In the genomic region with DNA sequence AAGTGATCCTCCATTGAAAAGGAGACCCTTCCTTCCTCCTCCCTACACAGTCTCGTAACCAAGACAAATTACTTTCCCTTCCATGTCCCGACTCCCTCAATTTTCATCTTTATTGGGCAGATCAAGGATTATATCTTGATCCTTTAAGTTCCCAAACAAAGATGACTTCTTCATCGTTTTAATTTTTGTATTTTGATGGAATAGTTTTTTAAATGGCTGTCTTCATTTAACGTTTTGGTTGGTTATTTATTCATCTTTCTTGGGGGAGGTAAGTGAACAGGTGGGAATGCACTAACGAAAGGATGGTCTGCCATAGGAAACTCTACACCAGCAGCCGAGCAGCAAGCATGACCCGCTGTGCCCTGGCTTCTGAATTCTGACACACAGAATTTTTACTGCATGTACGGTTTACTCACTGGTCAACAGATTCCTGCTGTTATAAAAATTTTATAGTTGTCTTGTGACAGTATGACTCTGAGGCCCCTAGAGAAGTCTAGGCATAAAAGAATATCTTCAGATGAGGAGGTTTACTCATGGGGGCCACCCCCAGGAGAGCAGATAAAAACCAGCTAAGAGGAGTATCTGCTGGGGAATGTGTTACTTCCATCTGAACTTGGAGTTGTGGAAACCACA, we compare ENCODE assay signal across 1 cellular context.
TF ChIP-seq lines count a peak whose summit lies in the region.

No MANE protein-coding gene starts in this region.

TF ChIP-seq in HEK293, 187 proteins besides CTCF, POLR2A, EP300 and RAD21 (continued from another document):
- TF ChIP-seq, protein P1, sequence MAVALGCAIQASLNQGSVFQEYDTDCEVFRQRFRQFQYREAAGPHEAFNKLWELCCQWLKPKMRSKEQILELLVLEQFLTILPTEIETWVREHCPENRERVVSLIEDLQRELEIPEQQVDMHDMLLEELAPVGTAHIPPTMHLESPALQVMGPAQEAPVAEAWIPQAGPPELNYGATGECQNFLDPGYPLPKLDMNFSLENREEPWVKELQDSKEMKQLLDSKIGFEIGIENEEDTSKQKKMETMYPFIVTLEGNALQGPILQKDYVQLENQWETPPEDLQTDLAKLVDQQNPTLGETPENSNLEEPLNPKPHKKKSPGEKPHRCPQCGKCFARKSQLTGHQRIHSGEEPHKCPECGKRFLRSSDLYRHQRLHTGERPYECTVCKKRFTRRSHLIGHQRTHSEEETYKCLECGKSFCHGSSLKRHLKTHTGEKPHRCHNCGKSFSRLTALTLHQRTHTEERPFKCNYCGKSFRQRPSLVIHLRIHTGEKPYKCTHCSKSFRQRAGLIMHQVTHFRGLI (tag by site-specific recombination; IDR thresholded peaks at IDR 0.05) = no peak
- TF ChIP-seq KLF7 (tag by site-specific recombination; IDR thresholded peaks at IDR 0.05; ENCODE audit: borderline replicate concordance) (no peak), HOXA7 (CRISPR knock-in tag; IDR thresholded peaks at IDR 0.05; ENCODE audit: borderline replicate concordance) (no peak), ZNF624 (tag by site-specific recombination; IDR thresholded peaks at IDR 0.05) (no peak), GFI1B (tag by site-specific recombination; IDR thresholded peaks at IDR 0.05) (no peak), ZNF664 (tag by site-specific recombination; IDR thresholded peaks at IDR 0.05) (no peak), SP7 (tag by site-specific recombination; IDR thresholded peaks at IDR 0.05) (no peak), SCRT2 (tag by site-specific recombination; IDR thresholded peaks at IDR 0.05) (peak; percentile 56; the same call in 1 of the 2 replicates), GLI2 (tag by site-specific recombination; IDR thresholded peaks at IDR 0.05; ENCODE audit: borderline replicate concordance, low read depth) (no peak), ZNF202 (tag by site-specific recombination; IDR thresholded peaks at IDR 0.05; ENCODE audit: borderline replicate concordance) (no peak), ZNF132 (tag by site-specific recombination; IDR thresholded peaks at IDR 0.05; ENCODE audit: borderline replicate concordance) (no peak), ZNF23 (tag by site-specific recombination; IDR thresholded peaks at IDR 0.05; ENCODE audit: borderline replicate concordance) (no peak), ZNF19 (tag by site-specific recombination; IDR thresholded peaks at IDR 0.05; ENCODE audit: low read depth) (no peak), GLIS2 (tag by site-specific recombination; IDR thresholded peaks at IDR 0.05) (0 out of 2 replicates have a peak, but pooled peaks have one; percentile 22), RBAK (tag by site-specific recombination; IDR thresholded peaks at IDR 0.05) (no peak), OSR2 (tag by site-specific recombination; IDR thresholded peaks at IDR 0.05) (peak; percentile 80), PRDM1 (tag by site-specific recombination; IDR thresholded peaks at IDR 0.05) (no peak), ZNF394 (tag by site-specific recombination; IDR thresholded peaks at IDR 0.05; ENCODE audit: borderline replicate concordance) (peak; percentile 51; the same call in 1 of the 2 replicates), ZNF266 (tag by site-specific recombination; IDR thresholded peaks at IDR 0.05; ENCODE audit: low read depth) (no peak), HOXC10 (CRISPR knock-in tag; IDR thresholded peaks at IDR 0.05) (no peak), ZBTB8A (tag by site-specific recombination; IDR thresholded peaks at IDR 0.05) (no peak), KLF1 (tag by site-specific recombination; IDR thresholded peaks at IDR 0.05) (no peak), FEZF1 (tag by site-specific recombination; IDR thresholded peaks at IDR 0.05) (peak; percentile 8; the same call in 1 of the 2 replicates), ZNF37A (tag by site-specific recombination; IDR thresholded peaks at IDR 0.05) (no peak), GLIS1 (tag by site-specific recombination; IDR thresholded peaks at IDR 0.05) (peak; percentile 98), ZNF354C (tag by site-specific recombination; IDR thresholded peaks at IDR 0.05; ENCODE audit: borderline replicate concordance, low read depth) (no peak), ZNF610 (tag by site-specific recombination; IDR thresholded peaks at IDR 0.05; ENCODE audit: borderline replicate concordance) (no peak), ZNF561 (tag by site-specific recombination; IDR thresholded peaks at IDR 0.05; ENCODE audit: borderline replicate concordance) (peak; percentile 22; the same call in 1 of the 2 replicates), ZNF341 (tag by site-specific recombination; IDR thresholded peaks at IDR 0.05; ENCODE audit: low read depth) (peak; percentile 71), WT1 (tag by site-specific recombination; IDR thresholded peaks at IDR 0.05) (0 out of 2 replicates have a peak, but pooled peaks have one; percentile 17), ZNF600 (tag by site-specific recombination; IDR thresholded peaks at IDR 0.05) (peak; percentile 41; the same call in 1 of the 2 replicates), ZNF248 (tag by site-specific recombination; IDR thresholded peaks at IDR 0.05) (no peak), ZIC2 (tag by site-specific recombination; IDR thresholded peaks at IDR 0.05) (peak; percentile 85), ZNF548 (tag by site-specific recombination; IDR thresholded peaks at IDR 0.05) (no peak)
- TF ChIP-seq, protein P2, sequence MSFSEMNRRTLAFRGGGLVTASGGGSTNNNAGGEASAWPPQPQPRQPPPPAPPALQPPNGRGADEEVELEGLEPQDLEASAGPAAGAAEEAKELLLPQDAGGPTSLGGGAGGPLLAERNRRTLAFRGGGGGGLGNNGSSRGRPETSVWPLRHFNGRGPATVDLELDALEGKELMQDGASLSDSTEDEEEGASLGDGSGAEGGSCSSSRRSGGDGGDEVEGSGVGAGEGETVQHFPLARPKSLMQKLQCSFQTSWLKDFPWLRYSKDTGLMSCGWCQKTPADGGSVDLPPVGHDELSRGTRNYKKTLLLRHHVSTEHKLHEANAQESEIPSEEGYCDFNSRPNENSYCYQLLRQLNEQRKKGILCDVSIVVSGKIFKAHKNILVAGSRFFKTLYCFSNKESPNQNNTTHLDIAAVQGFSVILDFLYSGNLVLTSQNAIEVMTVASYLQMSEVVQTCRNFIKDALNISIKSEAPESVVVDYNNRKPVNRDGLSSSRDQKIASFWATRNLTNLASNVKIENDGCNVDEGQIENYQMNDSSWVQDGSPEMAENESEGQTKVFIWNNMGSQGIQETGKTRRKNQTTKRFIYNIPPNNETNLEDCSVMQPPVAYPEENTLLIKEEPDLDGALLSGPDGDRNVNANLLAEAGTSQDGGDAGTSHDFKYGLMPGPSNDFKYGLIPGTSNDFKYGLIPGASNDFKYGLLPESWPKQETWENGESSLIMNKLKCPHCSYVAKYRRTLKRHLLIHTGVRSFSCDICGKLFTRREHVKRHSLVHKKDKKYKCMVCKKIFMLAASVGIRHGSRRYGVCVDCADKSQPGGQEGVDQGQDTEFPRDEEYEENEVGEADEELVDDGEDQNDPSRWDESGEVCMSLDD (tag by site-specific recombination; IDR thresholded peaks at IDR 0.05) = no peak
- TF ChIP-seq, protein P3, sequence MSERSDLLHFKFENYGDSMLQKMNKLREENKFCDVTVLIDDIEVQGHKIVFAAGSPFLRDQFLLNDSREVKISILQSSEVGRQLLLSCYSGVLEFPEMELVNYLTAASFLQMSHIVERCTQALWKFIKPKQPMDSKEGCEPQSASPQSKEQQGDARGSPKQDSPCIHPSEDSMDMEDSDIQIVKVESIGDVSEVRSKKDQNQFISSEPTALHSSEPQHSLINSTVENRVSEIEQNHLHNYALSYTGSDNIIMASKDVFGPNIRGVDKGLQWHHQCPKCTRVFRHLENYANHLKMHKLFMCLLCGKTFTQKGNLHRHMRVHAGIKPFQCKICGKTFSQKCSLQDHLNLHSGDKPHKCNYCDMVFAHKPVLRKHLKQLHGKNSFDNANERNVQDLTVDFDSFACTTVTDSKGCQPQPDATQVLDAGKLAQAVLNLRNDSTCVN (tag by site-specific recombination; optimal IDR thresholded peaks at IDR 0.05) = no peak
- TF ChIP-seq, protein P4, sequence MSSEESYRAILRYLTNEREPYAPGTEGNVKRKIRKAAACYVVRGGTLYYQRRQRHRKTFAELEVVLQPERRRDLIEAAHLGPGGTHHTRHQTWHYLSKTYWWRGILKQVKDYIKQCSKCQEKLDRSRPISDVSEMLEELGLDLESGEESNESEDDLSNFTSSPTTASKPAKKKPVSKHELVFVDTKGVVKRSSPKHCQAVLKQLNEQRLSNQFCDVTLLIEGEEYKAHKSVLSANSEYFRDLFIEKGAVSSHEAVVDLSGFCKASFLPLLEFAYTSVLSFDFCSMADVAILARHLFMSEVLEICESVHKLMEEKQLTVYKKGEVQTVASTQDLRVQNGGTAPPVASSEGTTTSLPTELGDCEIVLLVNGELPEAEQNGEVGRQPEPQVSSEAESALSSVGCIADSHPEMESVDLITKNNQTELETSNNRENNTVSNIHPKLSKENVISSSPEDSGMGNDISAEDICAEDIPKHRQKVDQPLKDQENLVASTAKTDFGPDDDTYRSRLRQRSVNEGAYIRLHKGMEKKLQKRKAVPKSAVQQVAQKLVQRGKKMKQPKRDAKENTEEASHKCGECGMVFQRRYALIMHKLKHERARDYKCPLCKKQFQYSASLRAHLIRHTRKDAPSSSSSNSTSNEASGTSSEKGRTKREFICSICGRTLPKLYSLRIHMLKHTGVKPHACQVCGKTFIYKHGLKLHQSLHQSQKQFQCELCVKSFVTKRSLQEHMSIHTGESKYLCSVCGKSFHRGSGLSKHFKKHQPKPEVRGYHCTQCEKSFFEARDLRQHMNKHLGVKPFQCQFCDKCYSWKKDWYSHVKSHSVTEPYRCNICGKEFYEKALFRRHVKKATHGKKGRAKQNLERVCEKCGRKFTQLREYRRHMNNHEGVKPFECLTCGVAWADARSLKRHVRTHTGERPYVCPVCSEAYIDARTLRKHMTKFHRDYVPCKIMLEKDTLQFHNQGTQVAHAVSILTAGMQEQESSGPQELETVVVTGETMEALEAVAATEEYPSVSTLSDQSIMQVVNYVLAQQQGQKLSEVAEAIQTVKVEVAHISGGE (tag by site-specific recombination; conservative IDR thresholded peaks at IDR 0.05; ENCODE audit: low read depth) = no peak
- TF ChIP-seq, protein P5, sequence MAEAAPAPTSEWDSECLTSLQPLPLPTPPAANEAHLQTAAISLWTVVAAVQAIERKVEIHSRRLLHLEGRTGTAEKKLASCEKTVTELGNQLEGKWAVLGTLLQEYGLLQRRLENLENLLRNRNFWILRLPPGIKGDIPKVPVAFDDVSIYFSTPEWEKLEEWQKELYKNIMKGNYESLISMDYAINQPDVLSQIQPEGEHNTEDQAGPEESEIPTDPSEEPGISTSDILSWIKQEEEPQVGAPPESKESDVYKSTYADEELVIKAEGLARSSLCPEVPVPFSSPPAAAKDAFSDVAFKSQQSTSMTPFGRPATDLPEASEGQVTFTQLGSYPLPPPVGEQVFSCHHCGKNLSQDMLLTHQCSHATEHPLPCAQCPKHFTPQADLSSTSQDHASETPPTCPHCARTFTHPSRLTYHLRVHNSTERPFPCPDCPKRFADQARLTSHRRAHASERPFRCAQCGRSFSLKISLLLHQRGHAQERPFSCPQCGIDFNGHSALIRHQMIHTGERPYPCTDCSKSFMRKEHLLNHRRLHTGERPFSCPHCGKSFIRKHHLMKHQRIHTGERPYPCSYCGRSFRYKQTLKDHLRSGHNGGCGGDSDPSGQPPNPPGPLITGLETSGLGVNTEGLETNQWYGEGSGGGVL (tag by site-specific recombination; IDR thresholded peaks at IDR 0.05) = no peak
- TF ChIP-seq, protein P6, sequence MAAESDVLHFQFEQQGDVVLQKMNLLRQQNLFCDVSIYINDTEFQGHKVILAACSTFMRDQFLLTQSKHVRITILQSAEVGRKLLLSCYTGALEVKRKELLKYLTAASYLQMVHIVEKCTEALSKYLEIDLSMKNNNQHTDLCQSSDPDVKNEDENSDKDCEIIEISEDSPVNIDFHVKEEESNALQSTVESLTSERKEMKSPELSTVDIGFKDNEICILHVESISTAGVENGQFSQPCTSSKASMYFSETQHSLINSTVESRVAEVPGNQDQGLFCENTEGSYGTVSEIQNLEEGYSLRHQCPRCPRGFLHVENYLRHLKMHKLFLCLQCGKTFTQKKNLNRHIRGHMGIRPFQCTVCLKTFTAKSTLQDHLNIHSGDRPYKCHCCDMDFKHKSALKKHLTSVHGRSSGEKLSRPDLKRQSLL (tag by site-specific recombination; IDR thresholded peaks at IDR 0.05) = no peak
- TF ChIP-seq, protein P7, sequence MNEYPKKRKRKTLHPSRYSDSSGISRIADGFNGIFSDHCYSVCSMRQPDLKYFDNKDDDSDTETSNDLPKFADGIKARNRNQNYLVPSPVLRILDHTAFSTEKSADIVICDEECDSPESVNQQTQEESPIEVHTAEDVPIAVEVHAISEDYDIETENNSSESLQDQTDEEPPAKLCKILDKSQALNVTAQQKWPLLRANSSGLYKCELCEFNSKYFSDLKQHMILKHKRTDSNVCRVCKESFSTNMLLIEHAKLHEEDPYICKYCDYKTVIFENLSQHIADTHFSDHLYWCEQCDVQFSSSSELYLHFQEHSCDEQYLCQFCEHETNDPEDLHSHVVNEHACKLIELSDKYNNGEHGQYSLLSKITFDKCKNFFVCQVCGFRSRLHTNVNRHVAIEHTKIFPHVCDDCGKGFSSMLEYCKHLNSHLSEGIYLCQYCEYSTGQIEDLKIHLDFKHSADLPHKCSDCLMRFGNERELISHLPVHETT (tag by site-specific recombination; IDR thresholded peaks at IDR 0.05) = no peak
- TF ChIP-seq, protein P8, sequence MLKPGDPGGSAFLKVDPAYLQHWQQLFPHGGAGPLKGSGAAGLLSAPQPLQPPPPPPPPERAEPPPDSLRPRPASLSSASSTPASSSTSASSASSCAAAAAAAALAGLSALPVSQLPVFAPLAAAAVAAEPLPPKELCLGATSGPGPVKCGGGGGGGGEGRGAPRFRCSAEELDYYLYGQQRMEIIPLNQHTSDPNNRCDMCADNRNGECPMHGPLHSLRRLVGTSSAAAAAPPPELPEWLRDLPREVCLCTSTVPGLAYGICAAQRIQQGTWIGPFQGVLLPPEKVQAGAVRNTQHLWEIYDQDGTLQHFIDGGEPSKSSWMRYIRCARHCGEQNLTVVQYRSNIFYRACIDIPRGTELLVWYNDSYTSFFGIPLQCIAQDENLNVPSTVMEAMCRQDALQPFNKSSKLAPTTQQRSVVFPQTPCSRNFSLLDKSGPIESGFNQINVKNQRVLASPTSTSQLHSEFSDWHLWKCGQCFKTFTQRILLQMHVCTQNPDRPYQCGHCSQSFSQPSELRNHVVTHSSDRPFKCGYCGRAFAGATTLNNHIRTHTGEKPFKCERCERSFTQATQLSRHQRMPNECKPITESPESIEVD (tag by site-specific recombination; IDR thresholded peaks at IDR 0.05) = peak; percentile 57
